ENCODE assay signal across 8 cellular contexts in genomic region chr2:27049422-27050280, GRCh38. TPM values are rescaled to one million over a fixed set of nuclear protein-coding genes. Genes with fewer than 3 reads are reported as not detected.
A peak's percentile ranks its signal among the peaks of the same experiment; 100 is the strongest.
DNase-seq lines count a peak whose midpoint lies in the region; ATAC-seq and TF ChIP-seq lines count a peak whose summit lies in the region.

No MANE protein-coding gene starts in this region.

- peak overlapping the region; percentile 89 for H3K4me3 ChIP-seq in AG10803 (ENCODE audit: low read length)
- H3K4me3 ChIP-seq in esophagus squamous epithelium = peak overlapping the region; percentile 77 to 99 (median 96)

- no peaks in the 10 kb centered on the region for H3K9me3 ChIP-seq in esophagus squamous epithelium

- TF ChIP-seq POLR2A in esophagus squamous epithelium (IDR thresholded peaks at IDR 0.05) = no peak

- WGBS in esophagus squamous epithelium, 2 donors = 4 to 17% methylated on average over 18 to 37 of the region's 52 CpGs

- intact Hi-C loops in esophagus squamous epithelium (cut with DNase I) = no loop called here

- peak overlapping the region; percentile 98 for H3K27ac Mint-ChIP-seq in neural crest cell (ENCODE audit: unreplicated experiment)

- H3K9me3 Mint-ChIP-seq in neural crest cell = peaks cover 5% of the 10 kb centered on the region

- H3K4me1 Mint-ChIP-seq in neural crest cell = peaks cover 32% of the 10 kb centered on the region

- H3K36me3 Mint-ChIP-seq in neural crest cell (ENCODE audit: low read depth) = peaks cover 12% of the 10 kb centered on the region

- ATAC-seq in GM19324 (IDR thresholded peaks at IDR 0.05; ENCODE audit: low FRiP score, unreplicated experiment) = peak; percentile 10

- TF ChIP-seq CTCF in AG10803 (conservative IDR thresholded peaks at IDR 0.05; ENCODE audit: low read length) = no peak
- TF ChIP-seq CTCF in esophagus squamous epithelium (IDR thresholded peaks at IDR 0.05) = no peak
- TF ChIP-seq CTCF in neural crest cell (conservative IDR thresholded peaks at IDR 0.05) = no peak

- H3K4me3 Mint-ChIP-seq in neural crest cell = peak overlapping the region; percentile 99

- H3K36me3 ChIP-seq in esophagus squamous epithelium = peaks cover 1 to 14% (median 8%) of the 10 kb centered on the region in 3 donors

- peak overlapping the region; percentile 87 to 96 (median 93) for H3K27ac ChIP-seq in esophagus squamous epithelium
- H3K27ac ChIP-seq in temporal lobe (ENCODE audit: low read depth, low read length) = peak overlapping the region; percentile 71

- DNase-seq in AG10803 (ENCODE audit: low read depth) (no peak), HK-2 (ENCODE audit: unreplicated experiment) (peak; percentile 72), esophagus squamous epithelium (lab: John Stamatoyannopoulos, UW) (no peak), neural crest cell (ENCODE audit: low read depth, low spot score) (peak; percentile 51), middle frontal gyrus (ENCODE audit: extremely low spot score, low spot score) (no peak)
- DNase-seq in activated CD8-positive, alpha-beta memory T cell treated with anti-CD3 and anti-CD28 coated beads for 48 hours (ENCODE audit: low read depth in 2 of 3, low spot score in 2 of 3) = peak; percentile 53 to 61 (median 59)

- H3K27me3 Mint-ChIP-seq in neural crest cell (ENCODE audit: low read depth) = peaks cover 22% of the 10 kb centered on the region

- H3K27me3 ChIP-seq in esophagus squamous epithelium = no peaks in the 10 kb centered on the region

- H3K4me1 ChIP-seq in esophagus squamous epithelium = peaks cover 11 to 34% (median 13%) of the 10 kb centered on the region in 3 donors

RNA-seq across cellular contexts. Expression of gene AGBL5, which starts 1.8 kb away (rescaled TPM):
- total RNA-seq in esophagus squamous epithelium = 10 to 100 TPM in 2 of 4 donors, 1 to 10 TPM in 2; 4.7 to 12.4 (median 9.6) TPM
- 67.2 and 67.7 TPM in 2 replicates for total RNA-seq in neural crest cell
- 10.8 TPM for total RNA-seq in temporal lobe

RNA-seq across cellular contexts. Expression of gene TMEM214, which starts 16.9 kb away (rescaled TPM):
- total RNA-seq in esophagus squamous epithelium = 10 to 100 TPM; 15.7 to 34.5 (median 32.1) TPM
- 54.0 and 55.2 TPM in 2 replicates for total RNA-seq in neural crest cell
- total RNA-seq in temporal lobe = 6.9 TPM

RNA-seq across cellular contexts. Expression of gene OST4, which starts 21.8 kb away (rescaled TPM):
- total RNA-seq in esophagus squamous epithelium (100 to 1,000 TPM; 149 to 242 (median 193) TPM), neural crest cell (232 and 236 TPM in 2 replicates), temporal lobe (132 TPM)

RNA-seq across cellular contexts. Expression of gene EMILIN1, which starts 28.8 kb away (rescaled TPM):
- total RNA-seq in esophagus squamous epithelium (10 to 100 TPM in 2 of 4 donors, 1 to 10 TPM in 2; 6.2 to 27.8 (median 9.9) TPM), neural crest cell (22.6 and 24.1 TPM in 2 replicates), temporal lobe (3.7 TPM)

RNA-seq across cellular contexts. Expression of gene KHK, which starts 36.9 kb away (rescaled TPM):
- total RNA-seq in esophagus squamous epithelium (1 to 10 TPM; 1.3 to 1.9 (median 1.4) TPM), neural crest cell (10.0 and 10.6 TPM in 2 replicates), temporal lobe (5.9 TPM)

Comparison
In these comparisons a context has a peak if more than half of its experiments do, and no peak if none do; other contexts are left out.
1. DNase-seq: peak in HK-2 (single experiment), activated CD8-positive, alpha-beta memory T cell treated with anti-CD3 and anti-CD28 coated beads for 48 hours (3 of 3) and neural crest cell (single experiment); none in AG10803 (single experiment), esophagus squamous epithelium (single experiment) and middle frontal gyrus (single experiment).